14 cellular contexts compared by ENCODE assay signal in the genomic region with DNA sequence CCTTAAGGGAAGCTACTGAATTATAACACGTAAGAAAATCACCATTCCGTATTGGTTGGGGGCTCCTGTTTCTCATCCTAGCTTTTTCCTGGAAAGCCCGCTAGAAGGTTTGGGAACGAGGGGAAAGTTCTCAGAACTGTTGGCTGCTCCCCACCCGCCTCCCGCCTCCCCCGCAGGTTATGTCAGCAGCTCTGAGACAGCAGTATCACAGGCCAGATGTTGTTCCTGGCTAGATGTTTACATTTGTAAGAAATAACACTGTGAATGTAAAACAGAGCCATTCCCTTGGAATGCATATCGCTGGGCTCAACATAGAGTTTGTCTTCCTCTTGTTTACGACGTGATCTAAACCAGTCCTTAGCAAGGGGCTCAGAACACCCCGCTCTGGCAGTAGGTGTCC. TPM values are rescaled to one million over a fixed set of nuclear protein-coding genes. Genes with fewer than 3 reads are reported as not detected.
A peak's percentile ranks its signal among the peaks of the same experiment; 100 is the strongest.
DNase-seq lines count a peak whose midpoint lies in the region; ATAC-seq and TF ChIP-seq lines count a peak whose summit lies in the region.
"Had no signal": no experiment of that assay in that cellular context is flagged by ENCODE, and none has a peak within 500 bp of the region (broad histone marks: within the 10 kb centered on the region; RNA-seq: fewer than 3 reads in every experiment).

No MANE protein-coding gene starts in this region.

- CTCF ChIA-PET in WTC11 (lab: Charles Lee): interaction anchor here (0.6 to 4.9 kb wide), 4 partner anchors 9 to 201 kb away, joined by 3 to 25 read pairs (median 4); no protein-coding TSS in a partner anchor

- H3K27ac Mint-ChIP-seq in WTC11 (peak overlapping the region; percentile 17; the same call in 1 of the 2 replicates), neural progenitor cell (peak overlapping the region; percentile 20)
- no peak overlapping the region for H3K27ac Mint-ChIP-seq in activated naive CD8-positive, alpha-beta T cell treated with anti-CD3 and anti-CD28 coated beads for 36 hours
- H3K27ac Mint-ChIP-seq in activated T-cell treated with anti-CD3 and anti-CD28 coated beads, Interleukin-2, amount 50 U/mL, for 72 hours: no peak overlapping the region

- no peaks in the 10 kb centered on the region for H3K9me3 ChIP-seq in neural progenitor cell (ENCODE audit: low read depth)
- no peaks in the 10 kb centered on the region for H3K9me3 ChIP-seq in esophagus squamous epithelium
- H3K9me3 ChIP-seq: breast epithelium, SJSA1 had no signal

- peaks cover 10% of the 10 kb centered on the region for H3K4me1 ChIP-seq in neural progenitor cell
- H3K4me1 ChIP-seq in esophagus squamous epithelium: peaks cover 0 to 8% (median 0%) of the 10 kb centered on the region in 3 donors
- H3K4me1 ChIP-seq: breast epithelium had no signal

- TF ChIP-seq POLR2A in esophagus squamous epithelium (IDR thresholded peaks at IDR 0.05): no peak

- H4K20me1 ChIP-seq in neural progenitor cell (ENCODE audit: low read depth): peaks cover 14% of the 10 kb centered on the region

- ATAC-seq in WTC11: no peak
- ATAC-seq in activated T-cell treated with anti-CD3 and anti-CD28 coated beads, Interleukin-2, amount 50 U/mL, for 72 hours (replicated peaks in 1 of 2): no peak

- H3K27me3 Mint-ChIP-seq in WTC11 (ENCODE audit: low read depth) (peaks cover 6% of the 10 kb centered on the region), neural progenitor cell (ENCODE audit: insufficient read depth, low read depth) (peaks cover 10% of the 10 kb centered on the region)
- H3K27me3 Mint-ChIP-seq in activated naive CD8-positive, alpha-beta T cell treated with anti-CD3 and anti-CD28 coated beads for 36 hours: no peaks in the 10 kb centered on the region
- H3K27me3 Mint-ChIP-seq in activated T-cell treated with anti-CD3 and anti-CD28 coated beads, Interleukin-2, amount 50 U/mL, for 72 hours (ENCODE audit: low read depth): no peaks in the 10 kb centered on the region

- H3K4me3 ChIP-seq in AG10803 (ENCODE audit: low read length) (no peak overlapping the region), fibroblast of mammary gland (ENCODE audit: control insufficient read depth, low read depth, low read length) (no peak overlapping the region), neural progenitor cell (no peak overlapping the region), esophagus squamous epithelium (no peak overlapping the region)
- H3K4me3 ChIP-seq: breast epithelium, SJSA1 had no signal

- H3K27ac ChIP-seq in neural progenitor cell (no peak overlapping the region), esophagus squamous epithelium (no peak overlapping the region)
- H3K27ac ChIP-seq: breast epithelium, SJSA1 had no signal

- WGBS in esophagus squamous epithelium, 2 donors: 81 to 89% methylated on average over 11 of the region's 11 CpGs

- no peak overlapping the region for H2AFZ ChIP-seq in neural progenitor cell (replicated peaks)

- DNase-seq in AG10803 (ENCODE audit: low read depth): peak; percentile 46
- no peak for DNase-seq in WTC11 (ENCODE audit: low spot score)
- peak; percentile 80 for DNase-seq in fibroblast of mammary gland (ENCODE audit: low read depth)
- no peak for DNase-seq in neural progenitor cell (ENCODE audit: low spot score)
- DNase-seq in activated naive CD8-positive, alpha-beta T cell treated with anti-CD3 and anti-CD28 coated beads for 36 hours: no peak
- DNase-seq in esophagus squamous epithelium (lab: John Stamatoyannopoulos, UW): no peak
- no peak for DNase-seq in activated T-cell treated with anti-CD3 and anti-CD28 coated beads, Interleukin-2, amount 50 U/mL, for 72 hours
- DNase-seq in DMS153 treated with DMSO at 0.1 percent for 48 hours (lab: John Stamatoyannopoulos, UW; ENCODE audit: unreplicated experiment): no peak
- DNase-seq: activated CD8-positive, alpha-beta memory T cell treated with anti-CD3 and anti-CD28 coated beads for 24 hours; effector CD4-positive, alpha-beta T cell; kidney glomerular epithelial cell; NCI-H1436 had no signal

- no peak overlapping the region for H3K4me2 ChIP-seq in neural progenitor cell

- H3K4me1 Mint-ChIP-seq in WTC11 (peaks cover 37% of the 10 kb centered on the region), neural progenitor cell (peaks cover 25% of the 10 kb centered on the region)
- H3K4me1 Mint-ChIP-seq in activated naive CD8-positive, alpha-beta T cell treated with anti-CD3 and anti-CD28 coated beads for 36 hours: peaks cover 9% of the 10 kb centered on the region
- H3K4me1 Mint-ChIP-seq in activated T-cell treated with anti-CD3 and anti-CD28 coated beads, Interleukin-2, amount 50 U/mL, for 72 hours (ENCODE audit: low read depth): peaks cover 6% of the 10 kb centered on the region

- intact Hi-C loops in esophagus squamous epithelium (cut with DNase I): no loop called here

- H3K9me3 Mint-ChIP-seq in WTC11 (no peaks in the 10 kb centered on the region), neural progenitor cell (no peaks in the 10 kb centered on the region)
- no peaks in the 10 kb centered on the region for H3K9me3 Mint-ChIP-seq in activated naive CD8-positive, alpha-beta T cell treated with anti-CD3 and anti-CD28 coated beads for 36 hours
- H3K9me3 Mint-ChIP-seq in activated T-cell treated with anti-CD3 and anti-CD28 coated beads, Interleukin-2, amount 50 U/mL, for 72 hours: no peaks in the 10 kb centered on the region

- TF ChIP-seq CTCF in AG10803 (conservative IDR thresholded peaks at IDR 0.05; ENCODE audit: low read length) (no peak), WTC11 (IDR thresholded peaks at IDR 0.05) (no peak), fibroblast of mammary gland (conservative IDR thresholded peaks at IDR 0.05; ENCODE audit: control insufficient read depth, insufficient read depth, low read depth, low read length) (no peak), neural progenitor cell (IDR thresholded peaks at IDR 0.05) (no peak), esophagus squamous epithelium (IDR thresholded peaks at IDR 0.05) (no peak)

- H3K36me3 ChIP-seq in neural progenitor cell (no peaks in the 10 kb centered on the region), esophagus squamous epithelium (peaks cover 0 to 83% (median 15%) of the 10 kb centered on the region in 3 donors)
- H3K36me3 ChIP-seq: breast epithelium had no signal

- H3K36me3 Mint-ChIP-seq in WTC11 (peaks cover 22% of the 10 kb centered on the region), neural progenitor cell (peaks cover 14% of the 10 kb centered on the region)
- H3K36me3 Mint-ChIP-seq in activated naive CD8-positive, alpha-beta T cell treated with anti-CD3 and anti-CD28 coated beads for 36 hours: peaks cover 2% of the 10 kb centered on the region
- no peaks in the 10 kb centered on the region for H3K36me3 Mint-ChIP-seq in activated T-cell treated with anti-CD3 and anti-CD28 coated beads, Interleukin-2, amount 50 U/mL, for 72 hours (ENCODE audit: insufficient read depth in 2 of 2)

- POLR2A ChIA-PET in WTC11 (lab: Charles Lee): no interaction called here

- H3F3A ChIP-seq in neural progenitor cell (ENCODE audit: low read depth): no peaks in the 10 kb centered on the region

- no peak overlapping the region for H3K9ac ChIP-seq in neural progenitor cell

- no peaks in the 10 kb centered on the region for H3K27me3 ChIP-seq in neural progenitor cell
- H3K27me3 ChIP-seq in esophagus squamous epithelium: no peaks in the 10 kb centered on the region
- H3K27me3 ChIP-seq: breast epithelium, SJSA1 had no signal

- H3K79me2 ChIP-seq in neural progenitor cell (ENCODE audit: low read depth): no peaks in the 10 kb centered on the region

- no peak overlapping the region for H3K4me3 Mint-ChIP-seq in WTC11
- no peak overlapping the region for H3K4me3 Mint-ChIP-seq in neural progenitor cell
- no peak overlapping the region for H3K4me3 Mint-ChIP-seq in activated naive CD8-positive, alpha-beta T cell treated with anti-CD3 and anti-CD28 coated beads for 36 hours
- H3K4me3 Mint-ChIP-seq in activated T-cell treated with anti-CD3 and anti-CD28 coated beads, Interleukin-2, amount 50 U/mL, for 72 hours: no peak overlapping the region

TF ChIP-seq in WTC11, 78 proteins besides CTCF, POLR2A, EP300 and RAD21 (continues in another document):
- TF ChIP-seq NFYB (CRISPR knock-in tag; conservative IDR thresholded peaks at IDR 0.05; ENCODE audit: low read depth) (no peak), ATF1 (CRISPR knock-in tag; IDR thresholded peaks at IDR 0.05) (no peak), KAT7 (CRISPR knock-in tag; IDR thresholded peaks at IDR 0.05; ENCODE audit: borderline replicate concordance) (no peak)
- TF ChIP-seq, protein P1, sequence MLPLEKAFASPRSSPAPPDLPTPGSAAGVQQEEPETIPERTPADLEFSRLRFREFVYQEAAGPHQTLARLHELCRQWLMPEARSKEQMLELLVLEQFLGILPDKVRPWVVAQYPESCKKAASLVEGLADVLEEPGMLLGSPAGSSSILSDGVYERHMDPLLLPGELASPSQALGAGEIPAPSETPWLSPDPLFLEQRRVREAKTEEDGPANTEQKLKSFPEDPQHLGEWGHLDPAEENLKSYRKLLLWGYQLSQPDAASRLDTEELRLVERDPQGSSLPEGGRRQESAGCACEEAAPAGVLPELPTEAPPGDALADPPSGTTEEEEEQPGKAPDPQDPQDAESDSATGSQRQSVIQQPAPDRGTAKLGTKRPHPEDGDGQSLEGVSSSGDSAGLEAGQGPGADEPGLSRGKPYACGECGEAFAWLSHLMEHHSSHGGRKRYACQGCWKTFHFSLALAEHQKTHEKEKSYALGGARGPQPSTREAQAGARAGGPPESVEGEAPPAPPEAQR (CRISPR knock-in tag; IDR thresholded peaks at IDR 0.05): no peak
- TF ChIP-seq, protein P2, sequence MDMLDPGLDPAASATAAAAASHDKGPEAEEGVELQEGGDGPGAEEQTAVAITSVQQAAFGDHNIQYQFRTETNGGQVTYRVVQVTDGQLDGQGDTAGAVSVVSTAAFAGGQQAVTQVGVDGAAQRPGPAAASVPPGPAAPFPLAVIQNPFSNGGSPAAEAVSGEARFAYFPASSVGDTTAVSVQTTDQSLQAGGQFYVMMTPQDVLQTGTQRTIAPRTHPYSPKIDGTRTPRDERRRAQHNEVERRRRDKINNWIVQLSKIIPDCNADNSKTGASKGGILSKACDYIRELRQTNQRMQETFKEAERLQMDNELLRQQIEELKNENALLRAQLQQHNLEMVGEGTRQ (CRISPR knock-in tag; IDR thresholded peaks at IDR 0.05): no peak

RNA-seq across cellular contexts. Expression of a gene that starts 7.1 kb away (rescaled TPM):
- total RNA-seq in WTC11 (2021) (0.98 to 1.1 TPM (median 0.99 TPM) in 3 replicates), neural progenitor cell (ENCODE audit: low replicate concordance) (0.17 and 0.25 TPM in 2 replicates), esophagus squamous epithelium (under 1 TPM in 3 of 4 donors, not detected in 1; 0.15 to 0.95 (median 0.18) TPM)
- under 1 TPM; 0.24 to 0.37 TPM for total RNA-seq in activated naive CD8-positive, alpha-beta T cell treated with anti-CD3 and anti-CD28 coated beads for 36 hours
- total RNA-seq in activated T-cell treated with anti-CD3 and anti-CD28 coated beads, Interleukin-2, amount 50 U/mL, for 72 hours: 1 to 10 TPM; 2.4 to 2.5 TPM

RNA-seq across cellular contexts. Expression of a gene that starts 50.9 kb away (rescaled TPM):
- 21.0 to 24.7 TPM (median 24.2 TPM) in 3 replicates for total RNA-seq in WTC11 (2021)
- 36.6 and 140 TPM in 2 replicates for total RNA-seq in neural progenitor cell (ENCODE audit: low replicate concordance)
- 1 to 10 TPM; 1.7 to 2.9 TPM for total RNA-seq in activated naive CD8-positive, alpha-beta T cell treated with anti-CD3 and anti-CD28 coated beads for 36 hours
- total RNA-seq in esophagus squamous epithelium: 10 to 100 TPM; 39.0 to 74.7 (median 69.9) TPM
- 10 to 100 TPM; 16.9 to 18.5 TPM for total RNA-seq in activated T-cell treated with anti-CD3 and anti-CD28 coated beads, Interleukin-2, amount 50 U/mL, for 72 hours

Comparison
In these comparisons a context has a peak if more than half of its experiments do, and no peak if none do; other contexts are left out.
1. DNase-seq: peak in AG10803 (single experiment) and fibroblast of mammary gland (single experiment); none in WTC11 (single experiment), neural progenitor cell (single experiment), activated naive CD8-positive, alpha-beta T cell treated with anti-CD3 and anti-CD28 coated beads for 36 hours (single experiment), esophagus squamous epithelium (single experiment), activated T-cell treated with anti-CD3 and anti-CD28 coated beads, Interleukin-2, amount 50 U/mL, for 72 hours (0 of 2) and DMS153 treated with DMSO at 0.1 percent for 48 hours (single experiment).
2. H3K27ac Mint-ChIP-seq: peak in WTC11 (single experiment) and neural progenitor cell (single experiment); none in activated naive CD8-positive, alpha-beta T cell treated with anti-CD3 and anti-CD28 coated beads for 36 hours (single experiment) and activated T-cell treated with anti-CD3 and anti-CD28 coated beads, Interleukin-2, amount 50 U/mL, for 72 hours (single experiment).